In genomic region chr13:23445794-23446193, GRCh38 we compare ENCODE assay signal across 1 cellular context.
TF ChIP-seq lines count a peak whose summit lies in the region.

No MANE protein-coding gene starts in this region.

TF ChIP-seq in H1, 55 proteins besides CTCF, POLR2A, EP300 and RAD21 (continued from another document):
- TF ChIP-seq CHD7 (IDR thresholded peaks at IDR 0.05; ENCODE audit: insufficient replicate concordance, low read length), result no peak
